Comparison of ENCODE assay signal across 34 cellular contexts in genomic region chr20:56449459-56449858, GRCh38. TPM values are rescaled to one million over a fixed set of nuclear protein-coding genes. Genes with fewer than 3 reads are reported as not detected.
"Had no signal": no experiment of that assay in that cellular context is flagged by ENCODE, and none has a peak within 500 bp of the region (broad histone marks: within the 10 kb centered on the region; RNA-seq: fewer than 3 reads in every experiment).

No MANE protein-coding gene starts in this region.

- DNase-seq: Karpas-422, Kasumi-1, MG63, MM.1S, MV-4-11, NCI-H1048, NCI-H1092, NCI-H1092 treated with DMSO at 0.1 percent for 48 hours, NCI-H1105, NCI-H1105 treated with DMSO at 0.1 percent for 48 hours, NCI-H1417, NCI-H1417 treated with DMSO at 0.1 percent for 48 hours, NCI-H1436, NCI-H1436 treated with DMSO at 0.1 percent for 48 hours, NCI-H146, NCI-H1694, NCI-H1694 treated with DMSO at 0.1 percent for 48 hours, NCI-H187, NCI-H187 treated with DMSO at 0.1 percent for 48 hours, NCI-H1930, NCI-H2029, NCI-H2029 treated with DMSO at 0.1 percent for 48 hours, NCI-H2081, NCI-H2081 treated with DMSO at 0.1 percent for 48 hours, NCI-H2107, NCI-H2171, NCI-H2171 treated with DMSO at 0.1 percent for 48 hours, NCI-H2227 treated with DMSO at 0.1 percent for 48 hours, NCI-H226, NCI-H446, NCI-H446 treated with DMSO at 0.1 percent for 48 hours, NCI-H510A, NCI-H510A treated with DMSO at 0.1 percent for 48 hours had no signal

RNA-seq across cellular contexts. Expression of gene CASS4, which starts 37.4 kb away (rescaled TPM):
- total RNA-seq: MCF 10A had no signal
